Comparison of ENCODE assay signal across 10 cellular contexts in genomic region chr6:150179907-150180412, GRCh38. TPM values are rescaled to one million over a fixed set of nuclear protein-coding genes. Genes with fewer than 3 reads are reported as not detected.
DNase-seq lines count a peak whose midpoint lies in the region; FAIRE-seq and TF ChIP-seq lines count a peak whose summit lies in the region.
"Not testable (repeated sequence)": the region's sequence is repeated elsewhere in the genome, so short reads cannot be mapped to it uniquely, and the experiment has no call there.
"Had no signal": no experiment of that assay in that cellular context is flagged by ENCODE, and none has a peak within 500 bp of the region (broad histone marks: within the 10 kb centered on the region; RNA-seq: fewer than 3 reads in every experiment).

No MANE protein-coding gene starts in this region.

- in situ Hi-C loops in GM23248 (cut with MboI), result not testable (repeated sequence)

- not testable (repeated sequence) for H3F3A ChIP-seq in GM23248 (ENCODE audit: insufficient read depth)
- peaks cover 23% of the 10 kb centered on the region for H3F3A ChIP-seq in PC-9 (ENCODE audit: insufficient read depth, low read depth)

- FAIRE-seq in bronchial epithelial cell (lab: Jason Lieb, UNC), result not testable (repeated sequence)

- 76 to 78% methylated on average over 7 of the region's 7 CpGs for WGBS in GM23248 (ENCODE audit: low coverage in 1 of 2, low lambda C conversion rate in 2 of 2, missing lambda C conversion rate in 2 of 2), 2 experiments

- H4K20me1 ChIP-seq in GM23248 (ENCODE audit: insufficient read depth); PC-9 (ENCODE audit: insufficient read depth): not testable (repeated sequence)

- not testable (repeated sequence) for H3K9me2 ChIP-seq in GM23248 (ENCODE audit: insufficient read depth); PC-9 (ENCODE audit: insufficient read depth)

- DNase-seq in GM23248 (peak; percentile 18), bronchial epithelial cell (ENCODE audit: low read depth) (peak; percentile 38), islet precursor cell (peak; percentile 46), renal cortical epithelial cell (ENCODE audit: low read depth) (peak; percentile 61)
- not testable (repeated sequence) for DNase-seq in PC-9; cardiac muscle cell (ENCODE audit: low read depth in 1 of 2, low spot score in 1 of 2); left ventricle myocardium inferior

- not testable (repeated sequence) for H3K36me3 ChIP-seq in GM23248 (ENCODE audit: low read depth); PC-9 (ENCODE audit: low read depth); bronchial epithelial cell (ENCODE audit: control insufficient read depth, insufficient read depth, low read length); cardiac muscle cell; left ventricle myocardium inferior

- peaks cover 44% of the 10 kb centered on the region for H3K79me2 ChIP-seq in GM23248 (ENCODE audit: insufficient read depth)
- peaks cover 15% of the 10 kb centered on the region for H3K79me2 ChIP-seq in PC-9 (ENCODE audit: low read depth)

- H3K4me3 ChIP-seq in GM23248; PC-9; bronchial epithelial cell (ENCODE audit: low read depth, low read length); cardiac muscle cell; left ventricle myocardium inferior: not testable (repeated sequence)

- CTCF ChIA-PET in PC-9 (lab: Charles Lee), result not testable (repeated sequence)

- not testable (repeated sequence) for H3K9ac ChIP-seq in GM23248

- POLR2A ChIA-PET in PC-9 (lab: Charles Lee; ENCODE audit: unreplicated experiment), result interaction anchor here (0.6 kb wide), 1 partner anchor 36 kb away, joined by 10 read pairs; no protein-coding TSS in a partner anchor

- not testable (repeated sequence) for BruUV-seq in PC-9 (replicated peaks; lab: Mats Ljungman, UMichigan)

- intact Hi-C loops in PC-9 (cut with micrococcal nuclease; ENCODE audit: unreplicated experiment); left ventricle myocardium inferior (cut with micrococcal nuclease): not testable (repeated sequence)

- H3K4me1 ChIP-seq in GM23248 (ENCODE audit: insufficient read depth), result not testable (repeated sequence)
- H3K4me1 ChIP-seq in PC-9 (replicated peaks; ENCODE audit: insufficient read depth), result peaks cover 44% of the 10 kb centered on the region
- peaks cover 62% of the 10 kb centered on the region for H3K4me1 ChIP-seq in cardiac muscle cell (ENCODE audit: low read depth)
- H3K4me1 ChIP-seq in left ventricle myocardium inferior, result peaks cover 72% of the 10 kb centered on the region

- not testable (repeated sequence) for H2AFZ ChIP-seq in GM23248, PC-9

- TF ChIP-seq CTCF in PC-9 (conservative IDR thresholded peaks at IDR 0.05); bronchial epithelial cell (IDR thresholded peaks at IDR 0.05; ENCODE audit: insufficient read depth, low read length, severe bottlenecking); cardiac muscle cell (IDR thresholded peaks at IDR 0.05; ENCODE audit: low read depth, low read length); left ventricle myocardium inferior (IDR thresholded peaks at IDR 0.05; ENCODE audit: borderline replicate concordance): not testable (repeated sequence)

- H3K27me3 ChIP-seq in GM23248 (replicated peaks; ENCODE audit: insufficient read depth); PC-9 (ENCODE audit: insufficient read depth, low read depth); bronchial epithelial cell (ENCODE audit: control insufficient read depth, insufficient read depth, low read length); cardiac muscle cell; left ventricle myocardium inferior (ENCODE audit: low read depth): not testable (repeated sequence)

- H3K27ac ChIP-seq in GM23248, result not testable (repeated sequence)
- 0 out of 2 replicates have a peak overlapping the region, but pooled peaks have one; percentile 11 for H3K27ac ChIP-seq in PC-9
- H3K27ac ChIP-seq in cardiac muscle cell, result peak overlapping the region; percentile 100
- H3K27ac ChIP-seq in left ventricle myocardium inferior (replicated peaks), result peak overlapping the region; percentile 93

- H3K4me2 ChIP-seq in GM23248 (ENCODE audit: unreplicated experiment), result not testable (repeated sequence)
- H3K4me2 ChIP-seq in PC-9, result peak overlapping the region; percentile 17; the same call in 1 of the 2 replicates

- H3K9me3 ChIP-seq in GM23248 (ENCODE audit: low read depth); PC-9 (ENCODE audit: insufficient read depth, low read depth); cardiac muscle cell (ENCODE audit: low read depth); left ventricle myocardium inferior (replicated peaks): not testable (repeated sequence)

RNA-seq across cellular contexts. Expression of gene PPP1R14C, which starts 37.1 kb away (rescaled TPM):
- total RNA-seq in GM23248 (2014; rRNA removed; shearing (Covaris generic)), result 6.3 and 8.2 TPM in 2 replicates
- polyA plus RNA-seq in GM23248 (2016; fragmentation: Nextera tagmentation; extraction: Ambion mirVana), result 9.4 and 10.1 TPM in 2 replicates
- 9.8 and 12.1 TPM in 2 replicates for total RNA-seq in PC-9 (2021)
- 72.1 and 80.0 TPM in 2 replicates for total RNA-seq in bronchial epithelial cell
- 104 and 106 TPM in 2 replicates for total RNA-seq in cardiac muscle cell
- polyA plus RNA-seq in cardiac muscle cell, result 190 and 273 TPM in 2 replicates
- total RNA-seq in left ventricle myocardium inferior, result 116 TPM
- total RNA-seq in renal cortical epithelial cell, result 17.0 and 25.5 TPM in 2 replicates
- total RNA-seq: CD4-positive, alpha-beta T cell; G401 had no signal
- polyA plus RNA-seq: CD14-positive monocyte had no signal
